In the genomic region with DNA sequence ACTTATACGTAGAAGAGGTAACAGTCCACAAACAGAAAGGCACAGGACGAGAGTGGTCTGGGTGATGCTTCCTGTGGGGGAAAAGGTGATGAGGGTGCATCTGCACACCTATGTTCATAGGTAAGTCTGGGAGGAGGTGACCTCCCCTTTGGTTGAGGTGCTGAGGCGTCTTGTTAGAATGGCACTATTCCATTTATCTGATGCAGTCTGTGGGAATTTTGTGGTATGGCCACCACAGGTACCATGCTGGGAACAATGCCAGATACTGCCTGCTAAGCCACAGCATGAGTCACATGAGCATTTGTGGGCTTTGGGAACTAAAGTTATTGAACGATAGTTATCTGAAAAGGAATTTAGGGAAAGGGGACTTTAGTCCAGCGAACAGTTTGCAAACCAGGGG, we compare ENCODE assay signal across 1 cellular context.
TF ChIP-seq lines count a peak whose summit lies in the region.

No MANE protein-coding gene starts in this region.

TF ChIP-seq in HCT116, 20 proteins besides CTCF, POLR2A, EP300 and RAD21 (continued from another document):
- TF ChIP-seq, protein P1, sequence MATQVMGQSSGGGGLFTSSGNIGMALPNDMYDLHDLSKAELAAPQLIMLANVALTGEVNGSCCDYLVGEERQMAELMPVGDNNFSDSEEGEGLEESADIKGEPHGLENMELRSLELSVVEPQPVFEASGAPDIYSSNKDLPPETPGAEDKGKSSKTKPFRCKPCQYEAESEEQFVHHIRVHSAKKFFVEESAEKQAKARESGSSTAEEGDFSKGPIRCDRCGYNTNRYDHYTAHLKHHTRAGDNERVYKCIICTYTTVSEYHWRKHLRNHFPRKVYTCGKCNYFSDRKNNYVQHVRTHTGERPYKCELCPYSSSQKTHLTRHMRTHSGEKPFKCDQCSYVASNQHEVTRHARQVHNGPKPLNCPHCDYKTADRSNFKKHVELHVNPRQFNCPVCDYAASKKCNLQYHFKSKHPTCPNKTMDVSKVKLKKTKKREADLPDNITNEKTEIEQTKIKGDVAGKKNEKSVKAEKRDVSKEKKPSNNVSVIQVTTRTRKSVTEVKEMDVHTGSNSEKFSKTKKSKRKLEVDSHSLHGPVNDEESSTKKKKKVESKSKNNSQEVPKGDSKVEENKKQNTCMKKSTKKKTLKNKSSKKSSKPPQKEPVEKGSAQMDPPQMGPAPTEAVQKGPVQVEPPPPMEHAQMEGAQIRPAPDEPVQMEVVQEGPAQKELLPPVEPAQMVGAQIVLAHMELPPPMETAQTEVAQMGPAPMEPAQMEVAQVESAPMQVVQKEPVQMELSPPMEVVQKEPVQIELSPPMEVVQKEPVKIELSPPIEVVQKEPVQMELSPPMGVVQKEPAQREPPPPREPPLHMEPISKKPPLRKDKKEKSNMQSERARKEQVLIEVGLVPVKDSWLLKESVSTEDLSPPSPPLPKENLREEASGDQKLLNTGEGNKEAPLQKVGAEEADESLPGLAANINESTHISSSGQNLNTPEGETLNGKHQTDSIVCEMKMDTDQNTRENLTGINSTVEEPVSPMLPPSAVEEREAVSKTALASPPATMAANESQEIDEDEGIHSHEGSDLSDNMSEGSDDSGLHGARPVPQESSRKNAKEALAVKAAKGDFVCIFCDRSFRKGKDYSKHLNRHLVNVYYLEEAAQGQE (IDR thresholded peaks at IDR 0.05; ENCODE audit: low read depth): no peak
- TF ChIP-seq ZNF274 (IDR thresholded peaks at IDR 0.05; ENCODE audit: low read depth, low read length) (no peak), SP1 (IDR thresholded peaks at IDR 0.05; ENCODE audit: low read depth) (peak; percentile 51)
- TF ChIP-seq, protein P2, sequence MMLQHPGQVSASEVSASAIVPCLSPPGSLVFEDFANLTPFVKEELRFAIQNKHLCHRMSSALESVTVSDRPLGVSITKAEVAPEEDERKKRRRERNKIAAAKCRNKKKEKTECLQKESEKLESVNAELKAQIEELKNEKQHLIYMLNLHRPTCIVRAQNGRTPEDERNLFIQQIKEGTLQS (IDR thresholded peaks at IDR 0.05): no peak
- TF ChIP-seq, protein P3, sequence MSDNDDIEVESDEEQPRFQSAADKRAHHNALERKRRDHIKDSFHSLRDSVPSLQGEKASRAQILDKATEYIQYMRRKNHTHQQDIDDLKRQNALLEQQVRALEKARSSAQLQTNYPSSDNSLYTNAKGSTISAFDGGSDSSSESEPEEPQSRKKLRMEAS (IDR thresholded peaks at IDR 0.05): no peak; the same call in 1 of the 2 replicates
